Comparison of ENCODE assay signal across 16 cellular contexts in the genomic region with DNA sequence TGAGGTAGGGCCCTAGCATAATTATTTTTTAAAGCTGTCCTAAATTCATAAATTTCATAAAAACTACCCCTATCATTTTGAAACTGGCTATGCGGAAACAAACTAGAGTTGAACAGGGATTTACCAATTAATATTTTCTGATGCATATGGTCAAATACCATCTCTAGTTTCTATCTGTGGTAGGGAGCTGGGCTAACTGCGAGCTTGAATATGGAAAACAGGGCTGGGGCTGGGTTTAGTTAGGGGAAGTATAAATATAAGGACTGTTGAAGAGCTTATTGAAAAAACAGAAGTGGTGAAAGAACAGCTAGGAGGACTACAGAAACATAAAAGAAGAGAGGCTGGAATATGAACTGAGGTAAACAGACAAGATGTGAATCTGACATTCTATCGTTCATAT.
DNase-seq lines count a peak whose midpoint lies in the region; ATAC-seq and TF ChIP-seq lines count a peak whose summit lies in the region.
"Had no signal": no experiment of that assay in that cellular context is flagged by ENCODE, and none has a peak within 500 bp of the region (broad histone marks: within the 10 kb centered on the region; RNA-seq: fewer than 3 reads in every experiment).

No MANE protein-coding gene starts in this region.

- no peak overlapping the region for H3K9ac ChIP-seq in OCI-LY3 (ENCODE audit: low read length)

- H4K20me1 ChIP-seq in OCI-LY3 (ENCODE audit: insufficient read depth, low read length), result no peaks in the 10 kb centered on the region

- H3K4me1 ChIP-seq in OCI-LY3 (ENCODE audit: low read length), result peaks cover 76% of the 10 kb centered on the region
- H3K4me1 ChIP-seq: lower lobe of right lung, upper lobe of left lung had no signal

- H3K27ac Mint-ChIP-seq in memory B cell, result peak overlapping the region; percentile 62

- H3K27ac ChIP-seq in OCI-LY3 (ENCODE audit: low read length), result peak overlapping the region; percentile 33; the same call in 1 of the 2 replicates
- H3K27ac ChIP-seq: lower lobe of right lung, upper lobe of left lung had no signal

- H3K4me2 ChIP-seq in OCI-LY3 (ENCODE audit: low read length), result peak overlapping the region; percentile 57

- H2AFZ ChIP-seq in OCI-LY3 (ENCODE audit: low read depth, low read length), result no peak overlapping the region

- DNase-seq in GF-D8 (lab: John Stamatoyannopoulos, UW) (peak; percentile 13), memory B cell (ENCODE audit: low spot score in 2 of 2) (no peak), NCI-H2029 treated with DMSO at 0.1 percent for 48 hours (lab: John Stamatoyannopoulos, UW) (no peak), MG63 (no peak)
- DNase-seq in activated T-cell treated with anti-CD3 and anti-CD28 coated beads, Interleukin-2, amount 50 U/mL, for 1 hour, result no peak
- DNase-seq: activated CD4-positive, alpha-beta T cell treated with anti-CD3 and anti-CD28 coated beads, Interleukin-2, amount 50 U/mL, for 48 hours; caudate nucleus; effector CD4-positive, alpha-beta T cell; lower lobe of right lung; NCI-H1694 treated with DMSO at 0.1 percent for 48 hours; stimulated activated naive CD4-positive, alpha-beta T cell treated with Interleukin-2 at 50 U/mL for 16 hours; upper lobe of left lung had no signal

- no peaks in the 10 kb centered on the region for H3K9me3 Mint-ChIP-seq in memory B cell

- ATAC-seq in HG03354 (IDR thresholded peaks at IDR 0.05; ENCODE audit: poor library complexity, severe bottlenecking, unreplicated experiment) (peak; percentile 26), memory B cell (ENCODE audit: low read depth) (peak; percentile 48), GM19351 (IDR thresholded peaks at IDR 0.05; ENCODE audit: unreplicated experiment) (no peak)
- ATAC-seq: HCT116, lower lobe of right lung had no signal

- no peaks in the 10 kb centered on the region for H3K9me3 ChIP-seq in OCI-LY3 (ENCODE audit: insufficient read depth, low read length)
- H3K9me3 ChIP-seq in MG63, result no peaks in the 10 kb centered on the region
- H3K9me3 ChIP-seq: lower lobe of right lung, upper lobe of left lung had no signal

- H3K36me3 Mint-ChIP-seq in memory B cell, result no peaks in the 10 kb centered on the region

- no peak for TF ChIP-seq CTCF in OCI-LY3 (IDR thresholded peaks at IDR 0.05; ENCODE audit: low read depth, low read length)

- H3K4me1 Mint-ChIP-seq in memory B cell, result peaks cover 44% of the 10 kb centered on the region

- H3K36me3 ChIP-seq in OCI-LY3 (replicated peaks; ENCODE audit: low read depth, low read length), result no peaks in the 10 kb centered on the region
- no peaks in the 10 kb centered on the region for H3K36me3 ChIP-seq in MG63
- H3K36me3 ChIP-seq: lower lobe of right lung, upper lobe of left lung had no signal

- H3K27me3 ChIP-seq in OCI-LY3 (ENCODE audit: low read depth, low read length) (no peaks in the 10 kb centered on the region), MG63 (no peaks in the 10 kb centered on the region)
- H3K27me3 ChIP-seq: upper lobe of left lung had no signal

- H3K4me3 Mint-ChIP-seq in memory B cell, result peak overlapping the region; percentile 57

- no peaks in the 10 kb centered on the region for H3K27me3 Mint-ChIP-seq in memory B cell

- peak overlapping the region; percentile 24 for H3K4me3 ChIP-seq in OCI-LY3 (ENCODE audit: low read length)
- no peak overlapping the region for H3K4me3 ChIP-seq in MG63
- H3K4me3 ChIP-seq: lower lobe of right lung, upper lobe of left lung had no signal

- H3K79me2 ChIP-seq in OCI-LY3 (ENCODE audit: low read length), result no peaks in the 10 kb centered on the region
